1 cellular context compared by ENCODE assay signal in genomic region chr1:85283475-85284199, GRCh38.
TF ChIP-seq lines count a peak whose summit lies in the region.

No MANE protein-coding gene starts in this region.

TF ChIP-seq in HepG2, 621 proteins besides CTCF, POLR2A, EP300 and RAD21 (continued from another document):
- 0 out of 2 replicates have a peak, but pooled peaks have one; percentile 9 for TF ChIP-seq ZNF772 (CRISPR knock-in tag; IDR thresholded peaks at IDR 0.05)
- TF ChIP-seq TSC22D2 (CRISPR knock-in tag; IDR thresholded peaks at IDR 0.05; ENCODE audit: borderline replicate concordance): no peak
- TF ChIP-seq KMT2A (CRISPR knock-in tag; IDR thresholded peaks at IDR 0.05): no peak
- TF ChIP-seq ZBTB40 (IDR thresholded peaks at IDR 0.05): no peak
- TF ChIP-seq ZBTB40 (CRISPR knock-in tag; IDR thresholded peaks at IDR 0.05): no peak
- TF ChIP-seq ZBTB4 (CRISPR knock-in tag; IDR thresholded peaks at IDR 0.05; ENCODE audit: borderline replicate concordance): no peak
- TF ChIP-seq SNAPC5 (CRISPR knock-in tag; IDR thresholded peaks at IDR 0.05; ENCODE audit: borderline replicate concordance): no peak
- no peak for TF ChIP-seq GATAD1 (CRISPR knock-in tag; IDR thresholded peaks at IDR 0.05)
- no peak for TF ChIP-seq HNF4A (CRISPR knock-in tag; IDR thresholded peaks at IDR 0.05)
- no peak for TF ChIP-seq SP5 (CRISPR knock-in tag; IDR thresholded peaks at IDR 0.05; ENCODE audit: borderline replicate concordance, low read depth)
- no peak for TF ChIP-seq NFRKB (IDR thresholded peaks at IDR 0.05)
- no peak for TF ChIP-seq FOXP1 (IDR thresholded peaks at IDR 0.05)
- no peak for TF ChIP-seq FOXP1 (CRISPR knock-in tag; IDR thresholded peaks at IDR 0.05)
- TF ChIP-seq ZNF850 (CRISPR knock-in tag; conservative IDR thresholded peaks at IDR 0.05): no peak
- TF ChIP-seq ZSCAN12 (CRISPR knock-in tag; IDR thresholded peaks at IDR 0.05): no peak
- TF ChIP-seq TFE3 (CRISPR knock-in tag; IDR thresholded peaks at IDR 0.05): no peak
- no peak for TF ChIP-seq ZNF709 (CRISPR knock-in tag; IDR thresholded peaks at IDR 0.05)
- no peak for TF ChIP-seq GATAD2A (CRISPR knock-in tag; IDR thresholded peaks at IDR 0.05)
- no peak for TF ChIP-seq AHR (CRISPR knock-in tag; IDR thresholded peaks at IDR 0.05)
- TF ChIP-seq FOXK2 (IDR thresholded peaks at IDR 0.05): no peak
- TF ChIP-seq FOXP4 (CRISPR knock-in tag; IDR thresholded peaks at IDR 0.05): no peak
- TF ChIP-seq ZBTB42 (CRISPR knock-in tag; IDR thresholded peaks at IDR 0.05): 0 out of 2 replicates have a peak, but pooled peaks have one; percentile 47
- peak; percentile 63; the same call in 1 of the 2 replicates for TF ChIP-seq NAIF1 (CRISPR knock-in tag; IDR thresholded peaks at IDR 0.05; ENCODE audit: borderline replicate concordance)
TF ChIP-seq in HepG2: peak in this region for 30.
